In the genomic region with DNA sequence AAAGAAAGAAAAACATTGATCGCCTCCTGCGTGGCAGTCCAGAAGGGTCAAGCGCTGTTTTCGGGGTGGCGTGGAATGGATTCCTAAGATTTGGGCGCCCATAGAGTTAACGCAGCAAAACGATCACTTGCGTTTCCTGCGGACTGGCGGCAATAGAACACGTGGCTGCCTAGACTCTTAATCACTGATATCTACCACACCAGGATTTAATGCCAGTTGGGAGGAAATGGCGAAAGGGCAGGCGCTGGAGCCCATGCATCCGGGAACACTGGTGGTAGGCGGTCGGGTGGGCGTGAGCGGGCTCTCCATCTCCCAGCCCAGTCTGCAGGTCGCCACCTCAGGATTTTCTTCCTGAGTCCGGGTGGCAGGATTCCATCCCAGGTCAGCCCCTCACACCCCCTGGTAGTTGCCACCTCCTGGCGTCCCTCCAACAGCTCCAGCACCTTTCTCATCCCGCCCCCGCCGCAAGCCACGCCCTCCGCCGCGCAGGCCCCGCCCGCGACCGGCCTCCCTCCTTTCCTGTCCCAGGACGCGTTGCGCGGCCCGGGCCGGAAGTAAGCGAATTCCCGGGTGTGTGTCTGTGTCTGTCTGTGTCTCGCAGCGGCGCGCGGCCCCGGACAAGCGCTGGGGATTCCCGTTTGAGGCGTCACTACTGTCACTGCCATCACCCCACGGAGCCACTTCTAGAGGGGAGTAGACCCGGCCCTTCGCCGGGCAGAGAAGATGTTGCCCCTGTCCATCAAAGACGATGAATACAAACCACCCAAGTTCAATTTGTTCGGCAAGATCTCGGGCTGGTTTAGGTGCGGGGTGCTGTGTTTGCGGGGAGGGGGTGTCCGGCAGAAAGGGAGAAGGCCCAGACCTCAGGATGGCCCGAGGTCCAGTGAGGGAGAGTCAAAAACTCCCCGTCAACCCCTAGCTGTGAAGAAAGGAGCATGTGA, we compare ENCODE assay signal across 1 cellular context.
TF ChIP-seq lines count a peak whose summit lies in the region.

A gene with protein sequence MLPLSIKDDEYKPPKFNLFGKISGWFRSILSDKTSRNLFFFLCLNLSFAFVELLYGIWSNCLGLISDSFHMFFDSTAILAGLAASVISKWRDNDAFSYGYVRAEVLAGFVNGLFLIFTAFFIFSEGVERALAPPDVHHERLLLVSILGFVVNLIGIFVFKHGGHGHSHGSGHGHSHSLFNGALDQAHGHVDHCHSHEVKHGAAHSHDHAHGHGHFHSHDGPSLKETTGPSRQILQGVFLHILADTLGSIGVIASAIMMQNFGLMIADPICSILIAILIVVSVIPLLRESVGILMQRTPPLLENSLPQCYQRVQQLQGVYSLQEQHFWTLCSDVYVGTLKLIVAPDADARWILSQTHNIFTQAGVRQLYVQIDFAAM (plus strand): TSS at position 551 of the 941 bp plus-strand sequence. CDS start 173 bp downstream, at position 724.

TF ChIP-seq in WTC11, 78 proteins besides CTCF, POLR2A, EP300 and RAD21 (continued from another document and continues in another):
- TF ChIP-seq, protein P1, sequence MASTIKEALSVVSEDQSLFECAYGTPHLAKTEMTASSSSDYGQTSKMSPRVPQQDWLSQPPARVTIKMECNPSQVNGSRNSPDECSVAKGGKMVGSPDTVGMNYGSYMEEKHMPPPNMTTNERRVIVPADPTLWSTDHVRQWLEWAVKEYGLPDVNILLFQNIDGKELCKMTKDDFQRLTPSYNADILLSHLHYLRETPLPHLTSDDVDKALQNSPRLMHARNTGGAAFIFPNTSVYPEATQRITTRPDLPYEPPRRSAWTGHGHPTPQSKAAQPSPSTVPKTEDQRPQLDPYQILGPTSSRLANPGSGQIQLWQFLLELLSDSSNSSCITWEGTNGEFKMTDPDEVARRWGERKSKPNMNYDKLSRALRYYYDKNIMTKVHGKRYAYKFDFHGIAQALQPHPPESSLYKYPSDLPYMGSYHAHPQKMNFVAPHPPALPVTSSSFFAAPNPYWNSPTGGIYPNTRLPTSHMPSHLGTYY (CRISPR knock-in tag; IDR thresholded peaks at IDR 0.05): no peak
- TF ChIP-seq FOXK1 (CRISPR knock-in tag; IDR thresholded peaks at IDR 0.05) (peak; percentile 74; the same call in 1 of the 2 replicates), ETV6 (CRISPR knock-in tag; IDR thresholded peaks at IDR 0.05) (peak; percentile 11; the same call in 1 of the 2 replicates), SOX15 (CRISPR knock-in tag; IDR thresholded peaks at IDR 0.05) (no peak), NR3C1 (CRISPR knock-in tag; conservative IDR thresholded peaks at IDR 0.05; ENCODE audit: low read depth) (no peak), NFYB (CRISPR knock-in tag; conservative IDR thresholded peaks at IDR 0.05; ENCODE audit: low read depth) (no peak), NR2C2 (CRISPR knock-in tag; IDR thresholded peaks at IDR 0.05) (no peak), GRHL2 (CRISPR knock-in tag; IDR thresholded peaks at IDR 0.05; ENCODE audit: insufficient replicate concordance, severe bottlenecking) (no peak), ZNF317 (CRISPR knock-in tag; IDR thresholded peaks at IDR 0.05; ENCODE audit: borderline replicate concordance, low read depth) (no peak), RORB (CRISPR knock-in tag; IDR thresholded peaks at IDR 0.05) (no peak), SMAD3 (CRISPR knock-in tag; IDR thresholded peaks at IDR 0.05; ENCODE audit: borderline replicate concordance) (no peak), PRRX2 (CRISPR knock-in tag; IDR thresholded peaks at IDR 0.05) (no peak), FOXJ3 (CRISPR knock-in tag; IDR thresholded peaks at IDR 0.05; ENCODE audit: borderline replicate concordance) (no peak)
- TF ChIP-seq, protein P2, sequence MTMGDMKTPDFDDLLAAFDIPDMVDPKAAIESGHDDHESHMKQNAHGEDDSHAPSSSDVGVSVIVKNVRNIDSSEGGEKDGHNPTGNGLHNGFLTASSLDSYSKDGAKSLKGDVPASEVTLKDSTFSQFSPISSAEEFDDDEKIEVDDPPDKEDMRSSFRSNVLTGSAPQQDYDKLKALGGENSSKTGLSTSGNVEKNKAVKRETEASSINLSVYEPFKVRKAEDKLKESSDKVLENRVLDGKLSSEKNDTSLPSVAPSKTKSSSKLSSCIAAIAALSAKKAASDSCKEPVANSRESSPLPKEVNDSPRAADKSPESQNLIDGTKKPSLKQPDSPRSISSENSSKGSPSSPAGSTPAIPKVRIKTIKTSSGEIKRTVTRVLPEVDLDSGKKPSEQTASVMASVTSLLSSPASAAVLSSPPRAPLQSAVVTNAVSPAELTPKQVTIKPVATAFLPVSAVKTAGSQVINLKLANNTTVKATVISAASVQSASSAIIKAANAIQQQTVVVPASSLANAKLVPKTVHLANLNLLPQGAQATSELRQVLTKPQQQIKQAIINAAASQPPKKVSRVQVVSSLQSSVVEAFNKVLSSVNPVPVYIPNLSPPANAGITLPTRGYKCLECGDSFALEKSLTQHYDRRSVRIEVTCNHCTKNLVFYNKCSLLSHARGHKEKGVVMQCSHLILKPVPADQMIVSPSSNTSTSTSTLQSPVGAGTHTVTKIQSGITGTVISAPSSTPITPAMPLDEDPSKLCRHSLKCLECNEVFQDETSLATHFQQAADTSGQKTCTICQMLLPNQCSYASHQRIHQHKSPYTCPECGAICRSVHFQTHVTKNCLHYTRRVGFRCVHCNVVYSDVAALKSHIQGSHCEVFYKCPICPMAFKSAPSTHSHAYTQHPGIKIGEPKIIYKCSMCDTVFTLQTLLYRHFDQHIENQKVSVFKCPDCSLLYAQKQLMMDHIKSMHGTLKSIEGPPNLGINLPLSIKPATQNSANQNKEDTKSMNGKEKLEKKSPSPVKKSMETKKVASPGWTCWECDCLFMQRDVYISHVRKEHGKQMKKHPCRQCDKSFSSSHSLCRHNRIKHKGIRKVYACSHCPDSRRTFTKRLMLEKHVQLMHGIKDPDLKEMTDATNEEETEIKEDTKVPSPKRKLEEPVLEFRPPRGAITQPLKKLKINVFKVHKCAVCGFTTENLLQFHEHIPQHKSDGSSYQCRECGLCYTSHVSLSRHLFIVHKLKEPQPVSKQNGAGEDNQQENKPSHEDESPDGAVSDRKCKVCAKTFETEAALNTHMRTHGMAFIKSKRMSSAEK (CRISPR knock-in tag; IDR thresholded peaks at IDR 0.05; ENCODE audit: borderline replicate concordance): no peak
- TF ChIP-seq, protein P3, sequence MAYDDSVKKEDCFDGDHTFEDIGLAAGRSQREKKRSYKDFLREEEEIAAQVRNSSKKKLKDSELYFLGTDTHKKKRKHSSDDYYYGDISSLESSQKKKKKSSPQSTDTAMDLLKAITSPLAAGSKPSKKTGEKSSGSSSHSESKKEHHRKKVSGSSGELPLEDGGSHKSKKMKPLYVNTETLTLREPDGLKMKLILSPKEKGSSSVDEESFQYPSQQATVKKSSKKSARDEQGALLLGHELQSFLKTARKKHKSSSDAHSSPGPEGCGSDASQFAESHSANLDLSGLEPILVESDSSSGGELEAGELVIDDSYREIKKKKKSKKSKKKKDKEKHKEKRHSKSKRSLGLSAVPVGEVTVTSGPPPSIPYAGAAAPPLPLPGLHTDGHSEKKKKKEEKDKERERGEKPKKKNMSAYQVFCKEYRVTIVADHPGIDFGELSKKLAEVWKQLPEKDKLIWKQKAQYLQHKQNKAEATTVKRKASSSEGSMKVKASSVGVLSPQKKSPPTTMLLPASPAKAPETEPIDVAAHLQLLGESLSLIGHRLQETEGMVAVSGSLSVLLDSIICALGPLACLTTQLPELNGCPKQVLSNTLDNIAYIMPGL (CRISPR knock-in tag; IDR thresholded peaks at IDR 0.05): no peak
- TF ChIP-seq, protein P4, sequence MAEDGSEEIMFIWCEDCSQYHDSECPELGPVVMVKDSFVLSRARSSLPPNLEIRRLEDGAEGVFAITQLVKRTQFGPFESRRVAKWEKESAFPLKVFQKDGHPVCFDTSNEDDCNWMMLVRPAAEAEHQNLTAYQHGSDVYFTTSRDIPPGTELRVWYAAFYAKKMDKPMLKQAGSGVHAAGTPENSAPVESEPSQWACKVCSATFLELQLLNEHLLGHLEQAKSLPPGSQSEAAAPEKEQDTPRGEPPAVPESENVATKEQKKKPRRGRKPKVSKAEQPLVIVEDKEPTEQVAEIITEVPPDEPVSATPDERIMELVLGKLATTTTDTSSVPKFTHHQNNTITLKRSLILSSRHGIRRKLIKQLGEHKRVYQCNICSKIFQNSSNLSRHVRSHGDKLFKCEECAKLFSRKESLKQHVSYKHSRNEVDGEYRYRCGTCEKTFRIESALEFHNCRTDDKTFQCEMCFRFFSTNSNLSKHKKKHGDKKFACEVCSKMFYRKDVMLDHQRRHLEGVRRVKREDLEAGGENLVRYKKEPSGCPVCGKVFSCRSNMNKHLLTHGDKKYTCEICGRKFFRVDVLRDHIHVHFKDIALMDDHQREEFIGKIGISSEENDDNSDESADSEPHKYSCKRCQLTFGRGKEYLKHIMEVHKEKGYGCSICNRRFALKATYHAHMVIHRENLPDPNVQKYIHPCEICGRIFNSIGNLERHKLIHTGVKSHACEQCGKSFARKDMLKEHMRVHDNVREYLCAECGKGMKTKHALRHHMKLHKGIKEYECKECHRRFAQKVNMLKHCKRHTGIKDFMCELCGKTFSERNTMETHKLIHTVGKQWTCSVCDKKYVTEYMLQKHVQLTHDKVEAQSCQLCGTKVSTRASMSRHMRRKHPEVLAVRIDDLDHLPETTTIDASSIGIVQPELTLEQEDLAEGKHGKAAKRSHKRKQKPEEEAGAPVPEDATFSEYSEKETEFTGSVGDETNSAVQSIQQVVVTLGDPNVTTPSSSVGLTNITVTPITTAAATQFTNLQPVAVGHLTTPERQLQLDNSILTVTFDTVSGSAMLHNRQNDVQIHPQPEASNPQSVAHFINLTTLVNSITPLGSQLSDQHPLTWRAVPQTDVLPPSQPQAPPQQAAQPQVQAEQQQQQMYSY (CRISPR knock-in tag; IDR thresholded peaks at IDR 0.05): no peak
- TF ChIP-seq, protein P5, sequence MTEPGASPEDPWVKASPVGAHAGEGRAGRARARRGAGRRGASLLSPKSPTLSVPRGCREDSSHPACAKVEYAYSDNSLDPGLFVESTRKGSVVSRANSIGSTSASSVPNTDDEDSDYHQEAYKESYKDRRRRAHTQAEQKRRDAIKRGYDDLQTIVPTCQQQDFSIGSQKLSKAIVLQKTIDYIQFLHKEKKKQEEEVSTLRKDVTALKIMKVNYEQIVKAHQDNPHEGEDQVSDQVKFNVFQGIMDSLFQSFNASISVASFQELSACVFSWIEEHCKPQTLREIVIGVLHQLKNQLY (CRISPR knock-in tag; IDR thresholded peaks at IDR 0.05): no peak
- TF ChIP-seq, protein P6, sequence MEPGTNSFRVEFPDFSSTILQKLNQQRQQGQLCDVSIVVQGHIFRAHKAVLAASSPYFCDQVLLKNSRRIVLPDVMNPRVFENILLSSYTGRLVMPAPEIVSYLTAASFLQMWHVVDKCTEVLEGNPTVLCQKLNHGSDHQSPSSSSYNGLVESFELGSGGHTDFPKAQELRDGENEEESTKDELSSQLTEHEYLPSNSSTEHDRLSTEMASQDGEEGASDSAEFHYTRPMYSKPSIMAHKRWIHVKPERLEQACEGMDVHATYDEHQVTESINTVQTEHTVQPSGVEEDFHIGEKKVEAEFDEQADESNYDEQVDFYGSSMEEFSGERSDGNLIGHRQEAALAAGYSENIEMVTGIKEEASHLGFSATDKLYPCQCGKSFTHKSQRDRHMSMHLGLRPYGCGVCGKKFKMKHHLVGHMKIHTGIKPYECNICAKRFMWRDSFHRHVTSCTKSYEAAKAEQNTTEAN (CRISPR knock-in tag; IDR thresholded peaks at IDR 0.05): 0 out of 2 replicates have a peak, but pooled peaks have one; percentile 45
- TF ChIP-seq, protein P7, sequence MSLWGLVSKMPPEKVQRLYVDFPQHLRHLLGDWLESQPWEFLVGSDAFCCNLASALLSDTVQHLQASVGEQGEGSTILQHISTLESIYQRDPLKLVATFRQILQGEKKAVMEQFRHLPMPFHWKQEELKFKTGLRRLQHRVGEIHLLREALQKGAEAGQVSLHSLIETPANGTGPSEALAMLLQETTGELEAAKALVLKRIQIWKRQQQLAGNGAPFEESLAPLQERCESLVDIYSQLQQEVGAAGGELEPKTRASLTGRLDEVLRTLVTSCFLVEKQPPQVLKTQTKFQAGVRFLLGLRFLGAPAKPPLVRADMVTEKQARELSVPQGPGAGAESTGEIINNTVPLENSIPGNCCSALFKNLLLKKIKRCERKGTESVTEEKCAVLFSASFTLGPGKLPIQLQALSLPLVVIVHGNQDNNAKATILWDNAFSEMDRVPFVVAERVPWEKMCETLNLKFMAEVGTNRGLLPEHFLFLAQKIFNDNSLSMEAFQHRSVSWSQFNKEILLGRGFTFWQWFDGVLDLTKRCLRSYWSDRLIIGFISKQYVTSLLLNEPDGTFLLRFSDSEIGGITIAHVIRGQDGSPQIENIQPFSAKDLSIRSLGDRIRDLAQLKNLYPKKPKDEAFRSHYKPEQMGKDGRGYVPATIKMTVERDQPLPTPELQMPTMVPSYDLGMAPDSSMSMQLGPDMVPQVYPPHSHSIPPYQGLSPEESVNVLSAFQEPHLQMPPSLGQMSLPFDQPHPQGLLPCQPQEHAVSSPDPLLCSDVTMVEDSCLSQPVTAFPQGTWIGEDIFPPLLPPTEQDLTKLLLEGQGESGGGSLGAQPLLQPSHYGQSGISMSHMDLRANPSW (CRISPR knock-in tag; conservative IDR thresholded peaks at IDR 0.05; ENCODE audit: low read depth): no peak
- TF ChIP-seq, protein P8, sequence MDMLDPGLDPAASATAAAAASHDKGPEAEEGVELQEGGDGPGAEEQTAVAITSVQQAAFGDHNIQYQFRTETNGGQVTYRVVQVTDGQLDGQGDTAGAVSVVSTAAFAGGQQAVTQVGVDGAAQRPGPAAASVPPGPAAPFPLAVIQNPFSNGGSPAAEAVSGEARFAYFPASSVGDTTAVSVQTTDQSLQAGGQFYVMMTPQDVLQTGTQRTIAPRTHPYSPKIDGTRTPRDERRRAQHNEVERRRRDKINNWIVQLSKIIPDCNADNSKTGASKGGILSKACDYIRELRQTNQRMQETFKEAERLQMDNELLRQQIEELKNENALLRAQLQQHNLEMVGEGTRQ (CRISPR knock-in tag; IDR thresholded peaks at IDR 0.05): peak; percentile 18; the same call in 1 of the 2 replicates
- TF ChIP-seq, protein P9, sequence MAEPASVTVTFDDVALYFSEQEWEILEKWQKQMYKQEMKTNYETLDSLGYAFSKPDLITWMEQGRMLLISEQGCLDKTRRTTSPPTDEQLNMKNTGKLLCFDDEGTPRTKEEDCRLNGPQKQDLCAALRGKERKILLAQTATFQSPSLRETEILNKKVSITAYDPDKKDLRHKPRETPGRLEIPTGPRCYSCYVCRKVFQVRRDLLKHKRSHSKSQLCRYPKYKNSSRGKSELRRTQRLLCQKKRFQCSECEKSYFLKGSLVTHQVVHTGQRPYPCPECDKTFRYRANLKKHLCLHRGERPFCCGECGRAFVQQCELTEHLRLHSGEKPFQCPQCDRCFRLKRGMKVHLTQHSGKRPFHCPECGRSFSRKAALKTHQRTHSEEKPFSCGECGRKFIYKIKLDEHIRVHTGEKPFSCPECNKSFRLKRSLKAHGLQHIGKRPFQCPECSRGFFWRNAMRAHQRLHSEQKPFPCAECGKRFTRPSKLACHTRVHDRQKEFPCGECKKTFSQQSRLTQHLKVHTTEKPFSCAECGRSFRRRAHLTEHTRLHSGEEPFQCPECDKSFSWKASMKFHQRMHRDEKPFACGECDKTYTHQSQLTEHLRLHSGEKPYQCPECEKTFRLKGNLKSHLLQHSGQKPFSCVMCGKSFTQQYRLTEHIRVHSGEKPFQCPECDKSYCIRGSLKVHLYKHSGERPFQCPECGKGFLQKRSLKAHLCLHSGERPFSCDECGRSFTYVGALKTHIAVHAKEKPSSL (CRISPR knock-in tag; conservative IDR thresholded peaks at IDR 0.05): no peak
